12 cellular contexts compared by ENCODE assay signal in the genomic region with DNA sequence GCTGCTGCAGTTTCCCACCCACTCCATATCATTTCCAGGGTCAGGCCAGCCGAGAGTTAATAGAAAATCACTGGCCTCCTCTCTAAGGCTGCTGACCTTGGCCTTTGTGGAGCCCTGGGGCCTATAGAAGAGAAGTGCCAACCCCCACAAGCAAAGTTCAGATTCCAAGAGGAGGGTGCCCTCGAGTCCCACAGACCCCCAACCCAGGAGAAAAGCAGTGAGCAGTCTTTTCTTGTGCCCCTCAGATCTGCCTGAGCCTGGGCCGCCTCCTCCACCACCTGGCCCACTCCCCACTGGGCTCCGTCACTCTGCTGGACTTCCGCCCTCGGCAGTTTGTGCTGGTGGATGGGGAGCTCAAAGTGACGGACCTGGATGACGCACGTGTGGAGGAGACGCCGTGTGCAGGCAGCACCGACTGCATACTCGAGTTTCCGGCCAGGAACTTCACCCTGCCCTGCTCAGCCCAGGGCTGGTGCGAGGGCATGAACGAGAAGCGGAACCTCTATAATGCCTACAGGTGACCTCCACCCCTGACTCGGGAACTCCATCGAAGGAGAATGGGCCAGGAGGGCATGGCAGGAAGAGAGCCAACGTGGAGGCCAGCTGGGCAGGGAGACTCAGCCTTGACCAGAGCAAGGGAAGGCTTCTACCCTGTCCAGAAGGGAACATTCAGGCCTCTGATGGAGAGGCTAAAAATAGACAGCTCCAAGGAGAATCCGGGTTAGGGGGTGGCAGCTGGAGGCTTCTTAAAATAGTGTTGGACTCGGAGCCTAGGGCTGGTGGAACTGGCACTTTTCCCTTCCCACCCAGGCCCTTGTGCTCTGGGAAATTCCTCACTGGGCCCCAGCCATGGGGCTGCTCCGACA. TPM values are rescaled to one million over a fixed set of nuclear protein-coding genes. Genes with fewer than 3 reads are reported as not detected.
DNase-seq lines count a peak whose midpoint lies in the region; ATAC-seq and TF ChIP-seq lines count a peak whose summit lies in the region.
"Had no signal": no experiment of that assay in that cellular context is flagged by ENCODE, and none has a peak within 500 bp of the region (broad histone marks: within the 10 kb centered on the region; RNA-seq: fewer than 3 reads in every experiment).

No MANE protein-coding gene starts in this region.

- H3K27ac Mint-ChIP-seq in natural killer cell treated with Interleukin-12 subunit alpha and Interleukin-12 subunit beta and Interleukin-15 and Interleukin-18, amount 100 ng/mL, for 72 hours = no peak overlapping the region
- no peak overlapping the region for H3K27ac Mint-ChIP-seq in natural killer cell
- H3K27ac Mint-ChIP-seq in progenitor cell of endocrine pancreas = peak overlapping the region; percentile 94

- no peak for ATAC-seq in natural killer cell treated with Interleukin-12 subunit alpha and Interleukin-12 subunit beta and Interleukin-15 and Interleukin-18, amount 100 ng/mL, for 72 hours
- no peak for ATAC-seq in natural killer cell
- ATAC-seq in left lung = no peak
- ATAC-seq: effector memory CD8-positive, alpha-beta T cell had no signal

- H3K27me3 ChIP-seq in left lung = peaks cover 0 to 17% of the 10 kb centered on the region in 2 donors

- intact Hi-C loops in natural killer cell (cut with micrococcal nuclease) = no loop called here
- intact Hi-C loops in left lung (cut with DNase I) = no loop called here

- H3K9me3 ChIP-seq in left lung = no peaks in the 10 kb centered on the region

- H3K36me3 ChIP-seq in left lung = peaks cover 0 to 5% of the 10 kb centered on the region in 2 donors

- H3K4me3 ChIP-seq in left lung = no peak overlapping the region

- TF ChIP-seq CTCF in natural killer cell (IDR thresholded peaks at IDR 0.05) (no peak), left lung (IDR thresholded peaks at IDR 0.05) (no peak), progenitor cell of endocrine pancreas (IDR thresholded peaks at IDR 0.05; ENCODE audit: unreplicated experiment) (no peak), GM10248 (IDR thresholded peaks at IDR 0.05; ENCODE audit: control extremely low read depth, extremely low read depth, low read depth, missing control alignments) (no peak)

- H3K4me3 Mint-ChIP-seq in natural killer cell treated with Interleukin-12 subunit alpha and Interleukin-12 subunit beta and Interleukin-15 and Interleukin-18, amount 100 ng/mL, for 72 hours = no peak overlapping the region
- no peak overlapping the region for H3K4me3 Mint-ChIP-seq in natural killer cell
- H3K4me3 Mint-ChIP-seq in progenitor cell of endocrine pancreas (ENCODE audit: low read depth) = peak overlapping the region; percentile 55
- H3K4me3 Mint-ChIP-seq: effector memory CD8-positive, alpha-beta T cell had no signal

- peaks cover 0 to 2% of the 10 kb centered on the region in 2 donors for H3K4me1 ChIP-seq in left lung

- POLR2A ChIA-PET in GM10248 (lab: Yijun Ruan, JAX) = no interaction called here

- H3K4me1 Mint-ChIP-seq in natural killer cell treated with Interleukin-12 subunit alpha and Interleukin-12 subunit beta and Interleukin-15 and Interleukin-18, amount 100 ng/mL, for 72 hours (ENCODE audit: low read depth in 2 of 2) = no peaks in the 10 kb centered on the region
- no peaks in the 10 kb centered on the region for H3K4me1 Mint-ChIP-seq in natural killer cell
- peaks cover 69% of the 10 kb centered on the region for H3K4me1 Mint-ChIP-seq in progenitor cell of endocrine pancreas (ENCODE audit: low read depth)

- peak overlapping the region; percentile 16 to 78 for H3K27ac ChIP-seq in left lung

- no peaks in the 10 kb centered on the region for H3K9me3 Mint-ChIP-seq in natural killer cell treated with Interleukin-12 subunit alpha and Interleukin-12 subunit beta and Interleukin-15 and Interleukin-18, amount 100 ng/mL, for 72 hours
- H3K9me3 Mint-ChIP-seq in natural killer cell (no peaks in the 10 kb centered on the region), progenitor cell of endocrine pancreas (ENCODE audit: low read depth) (no peaks in the 10 kb centered on the region)
- H3K9me3 Mint-ChIP-seq: effector memory CD8-positive, alpha-beta T cell had no signal

- H3K27me3 Mint-ChIP-seq in natural killer cell treated with Interleukin-12 subunit alpha and Interleukin-12 subunit beta and Interleukin-15 and Interleukin-18, amount 100 ng/mL, for 72 hours = peaks cover 9 to 22% of the 10 kb centered on the region in 2 donors
- H3K27me3 Mint-ChIP-seq in natural killer cell (ENCODE audit: low read depth in 2 of 2) = peaks cover 13 to 19% of the 10 kb centered on the region in 2 donors
- no peaks in the 10 kb centered on the region for H3K27me3 Mint-ChIP-seq in progenitor cell of endocrine pancreas

- DNase-seq in natural killer cell treated with Interleukin-12 subunit alpha and Interleukin-12 subunit beta and Interleukin-15 and Interleukin-18, amount 100 ng/mL, for 72 hours (ENCODE audit: low spot score) = peak; percentile 44
- DNase-seq in natural killer cell (no peak), left lung (no peak), progenitor cell of endocrine pancreas (ENCODE audit: low spot score, unreplicated experiment) (no peak), GM10248 (ENCODE audit: extremely low spot score) (no peak), DMS53 treated with DMSO at 0.1 percent for 48 hours (lab: John Stamatoyannopoulos, UW; ENCODE audit: unreplicated experiment) (no peak), CD1c-positive myeloid dendritic cell (ENCODE audit: extremely low spot score) (no peak)
- no peak for DNase-seq in activated CD4-positive, CD25-positive, alpha-beta regulatory T cell (lab: John Stamatoyannopoulos, UW)
- DNase-seq: activated CD4-positive, alpha-beta T cell treated with anti-CD3 and anti-CD28 coated beads, Interleukin-2, amount 50 U/mL, for 4 hours; activated naive CD4-positive, alpha-beta T cell treated with anti-CD3 and anti-CD28 coated beads, Interleukin-2, amount 50 U/mL, for 16 hours; effector memory CD8-positive, alpha-beta T cell; Kasumi-1 had no signal

- no peaks in the 10 kb centered on the region for H3K36me3 Mint-ChIP-seq in natural killer cell treated with Interleukin-12 subunit alpha and Interleukin-12 subunit beta and Interleukin-15 and Interleukin-18, amount 100 ng/mL, for 72 hours
- H3K36me3 Mint-ChIP-seq in natural killer cell = no peaks in the 10 kb centered on the region
- peaks cover 36% of the 10 kb centered on the region for H3K36me3 Mint-ChIP-seq in progenitor cell of endocrine pancreas (ENCODE audit: insufficient read depth)

- CTCF ChIA-PET in GM10248 (lab: Yijun Ruan, JAX) = interaction anchor here (1.6 to 2.2 kb wide), 3 partner anchors 15 to 184 kb away, joined by 4 to 8 read pairs (median 4); no protein-coding TSS in a partner anchor

RNA-seq across cellular contexts. Expression of a gene that starts 6.2 kb away (rescaled TPM):
- not detected for total RNA-seq in natural killer cell treated with Interleukin-12 subunit alpha and Interleukin-12 subunit beta and Interleukin-15 and Interleukin-18, amount 100 ng/mL, for 72 hours
- total RNA-seq in natural killer cell (under 1 TPM in 1 of 3 donors, not detected in 2; 0.50 TPM), left lung (10 to 100 TPM; 63.1 to 68.2 TPM), progenitor cell of endocrine pancreas (334 and 335 TPM in 2 replicates)

Comparison
In these comparisons a context has a peak if more than half of its experiments do, and no peak if none do; other contexts are left out.
1. RNA of a gene that starts 6.2 kb away (total RNA-seq): 334 to 335 TPM in progenitor cell of endocrine pancreas and 63.1 to 68.2 TPM in left lung; not detected in natural killer cell treated with Interleukin-12 subunit alpha and Interleukin-12 subunit beta and Interleukin-15 and Interleukin-18, amount 100 ng/mL, for 72 hours and 0.50 TPM in natural killer cell; every median in the first group is over 10 times any median in the second.